Comparison of ENCODE assay signal across 19 cellular contexts in genomic region chrX:64437665-64438064, GRCh38. TPM values are rescaled to one million over a fixed set of nuclear protein-coding genes. Genes with fewer than 3 reads are reported as not detected.
A peak's percentile ranks its signal among the peaks of the same experiment; 100 is the strongest.
DNase-seq lines count a peak whose midpoint lies in the region; ATAC-seq, FAIRE-seq and TF ChIP-seq lines count a peak whose summit lies in the region.
"Had no signal": no experiment of that assay in that cellular context is flagged by ENCODE, and none has a peak within 500 bp of the region (broad histone marks: within the 10 kb centered on the region; RNA-seq: fewer than 3 reads in every experiment).

No MANE protein-coding gene starts in this region.

- intact Hi-C loops in HepG2 (cut with micrococcal nuclease; ENCODE audit: unreplicated experiment) (no loop called here), right lobe of liver (cut with DNase I) (no loop called here), gastrocnemius medialis (cut with DNase I; ENCODE audit: low total_unique reads) (no loop called here)

- ATAC-seq in HepG2: no peak
- no peak for ATAC-seq in right lobe of liver
- no peak for ATAC-seq in gastrocnemius medialis

- H3K36me3 ChIP-seq in HepG2 (replicated peaks in 1 of 2; ENCODE audit: control insufficient read depth in 1 of 2, insufficient read depth in 2 of 2, low read length in 2 of 2): no peaks in the 10 kb centered on the region
- H3K36me3 ChIP-seq in right lobe of liver: no peaks in the 10 kb centered on the region
- H3K36me3 ChIP-seq in gastrocnemius medialis: no peaks in the 10 kb centered on the region
- H3K36me3 ChIP-seq in hepatocyte (replicated peaks; ENCODE audit: insufficient read depth, low read depth): no peaks in the 10 kb centered on the region
- H3K36me3 ChIP-seq: BE2C, HAP-1 had no signal

- DNase-seq in HepG2 (ENCODE audit: low spot score): no peak
- no peak for DNase-seq in right lobe of liver
- DNase-seq in NAMALWA (ENCODE audit: low spot score): peak; percentile 7
- no peak for DNase-seq in endothelial cell (ENCODE audit: low spot score)
- no peak for DNase-seq in gastrocnemius medialis
- DNase-seq in type B pancreatic cell (ENCODE audit: extremely low spot score, unreplicated experiment): no peak
- DNase-seq in hepatocyte (ENCODE audit: low spot score): no peak
- DNase-seq: ACHN; BE2C; C1 segment of cervical spinal cord; CD4-positive, CD25-positive, alpha-beta regulatory T cell; CD8-positive, alpha-beta memory T cell; COR-L47 had no signal

- no peaks in the 10 kb centered on the region for H3K27me3 ChIP-seq in HepG2 (ENCODE audit: control insufficient read depth in 1 of 2, insufficient read depth in 2 of 2, low read length in 2 of 2)
- H3K27me3 ChIP-seq in right lobe of liver: no peaks in the 10 kb centered on the region
- no peaks in the 10 kb centered on the region for H3K27me3 ChIP-seq in gastrocnemius medialis
- H3K27me3 ChIP-seq in hepatocyte: no peaks in the 10 kb centered on the region
- H3K27me3 ChIP-seq: BE2C had no signal

- H3K4me1 Mint-ChIP-seq in endothelial cell (ENCODE audit: unreplicated experiment): peaks cover 7% of the 10 kb centered on the region
- H3K4me1 Mint-ChIP-seq in type B pancreatic cell (ENCODE audit: unreplicated experiment): no peaks in the 10 kb centered on the region
- H3K4me1 Mint-ChIP-seq: CD4-positive, CD25-positive, alpha-beta regulatory T cell; CD8-positive, alpha-beta memory T cell had no signal

- peaks cover 6% of the 10 kb centered on the region for H3K27me3 Mint-ChIP-seq in endothelial cell (ENCODE audit: unreplicated experiment)
- no peaks in the 10 kb centered on the region for H3K27me3 Mint-ChIP-seq in type B pancreatic cell
- H3K27me3 Mint-ChIP-seq: CD4-positive, CD25-positive, alpha-beta regulatory T cell had no signal

- POLR2A ChIA-PET in HepG2 (lab: Yijun Ruan, JAX): no interaction called here

- H3K4me1 ChIP-seq in HepG2 (ENCODE audit: insufficient read depth, low read length) (no peaks in the 10 kb centered on the region), right lobe of liver (no peaks in the 10 kb centered on the region), gastrocnemius medialis (no peaks in the 10 kb centered on the region), hepatocyte (ENCODE audit: insufficient read depth) (no peaks in the 10 kb centered on the region)
- H3K4me1 ChIP-seq: BE2C, HAP-1 had no signal

- H4K20me1 ChIP-seq in HepG2 (ENCODE audit: insufficient read depth, low read length) (no peaks in the 10 kb centered on the region), hepatocyte (ENCODE audit: insufficient read depth, poor library complexity, severe bottlenecking) (no peaks in the 10 kb centered on the region)

- no TSS peak for BruUV-seq in HepG2 (replicated peaks; lab: Mats Ljungman, UMichigan)

- no peak overlapping the region for H2AFZ ChIP-seq in HepG2 (ENCODE audit: low read length)
- H2AFZ ChIP-seq in hepatocyte: no peak overlapping the region

- TF ChIP-seq RAD21 in HepG2 (CRISPR knock-in tag; IDR thresholded peaks at IDR 0.05): no peak

- H3K9me2 ChIP-seq in hepatocyte (replicated peaks; ENCODE audit: insufficient read depth): no peaks in the 10 kb centered on the region

- H3K27ac ChIP-seq in HepG2 (ENCODE audit: extremely low read length, insufficient read depth, low read length) (no peak overlapping the region), right lobe of liver (no peak overlapping the region), gastrocnemius medialis (no peak overlapping the region), hepatocyte (no peak overlapping the region)

- CTCF ChIA-PET in HepG2 (lab: Yijun Ruan, JAX; ENCODE audit: low intra/inter-chr PET ratio, low total read pairs): no interaction called here

- peaks cover 26% of the 10 kb centered on the region; the same call in 1 of the 2 replicates for H3K9me3 ChIP-seq in HepG2 (ENCODE audit: low read length)
- no peaks in the 10 kb centered on the region for H3K9me3 ChIP-seq in right lobe of liver
- no peaks in the 10 kb centered on the region for H3K9me3 ChIP-seq in gastrocnemius medialis
- no peaks in the 10 kb centered on the region for H3K9me3 ChIP-seq in hepatocyte (ENCODE audit: low read depth)
- H3K9me3 ChIP-seq: BE2C, HAP-1 had no signal

- no peak overlapping the region for H3K9ac ChIP-seq in HepG2 (ENCODE audit: insufficient read depth, low read depth, low read length)

- no peak for FAIRE-seq in HepG2 (lab: Jason Lieb, UNC)
- FAIRE-seq: D721Med, G401.6, GM12891, H1 had no signal

- TF ChIP-seq CTCF in HepG2 (CRISPR knock-in tag; IDR thresholded peaks at IDR 0.05) (no peak), right lobe of liver (IDR thresholded peaks at IDR 0.05) (no peak), endothelial cell (IDR thresholded peaks at IDR 0.05; ENCODE audit: unreplicated experiment) (no peak), gastrocnemius medialis (IDR thresholded peaks at IDR 0.05 in 4 of 5, conservative IDR thresholded peaks at IDR 0.05 in 1 of 5) (no peak), type B pancreatic cell (conservative IDR thresholded peaks at IDR 0.05) (no peak), hepatocyte (IDR thresholded peaks at IDR 0.05; ENCODE audit: poor library complexity) (no peak)

- H3K79me2 ChIP-seq in HepG2 (ENCODE audit: insufficient read depth, low read length) (no peaks in the 10 kb centered on the region), hepatocyte (no peaks in the 10 kb centered on the region)

- H3K4me3 Mint-ChIP-seq in endothelial cell (ENCODE audit: unreplicated experiment): peak overlapping the region; percentile 23
- no peak overlapping the region for H3K4me3 Mint-ChIP-seq in type B pancreatic cell
- H3K4me3 Mint-ChIP-seq: CD4-positive, CD25-positive, alpha-beta regulatory T cell; CD8-positive, alpha-beta memory T cell had no signal

- 82% methylated on average over 1 of the region's 1 CpG for WGBS in HepG2 (ENCODE audit: low lambda C conversion rate)
- 80% methylated on average over 1 of the region's 1 CpG for WGBS in right lobe of liver (ENCODE audit: insufficient coverage, low coverage, low lambda C conversion rate, missing lambda C conversion rate)
- WGBS in hepatocyte (ENCODE audit: low lambda C conversion rate, missing lambda C conversion rate): 86% methylated on average over 1 of the region's 1 CpG

- H3K36me3 Mint-ChIP-seq in endothelial cell (ENCODE audit: low read depth, unreplicated experiment): no peaks in the 10 kb centered on the region
- H3K36me3 Mint-ChIP-seq in type B pancreatic cell: no peaks in the 10 kb centered on the region
- H3K36me3 Mint-ChIP-seq: CD4-positive, CD25-positive, alpha-beta regulatory T cell; CD8-positive, alpha-beta memory T cell had no signal

- no peak overlapping the region for H3K4me3 ChIP-seq in HepG2 (replicated peaks in 1 of 3; ENCODE audit: insufficient read depth in 1 of 3, low read depth in 2 of 3, low read length in 3 of 3)
- H3K4me3 ChIP-seq in right lobe of liver: no peak overlapping the region
- no peak overlapping the region for H3K4me3 ChIP-seq in gastrocnemius medialis
- H3K4me3 ChIP-seq in hepatocyte: no peak overlapping the region
- H3K4me3 ChIP-seq: HAP-1 had no signal

- TF ChIP-seq POLR2A in HepG2 (IDR thresholded peaks at IDR 0.05; ENCODE audit: insufficient read depth in 1 of 2, low read depth in 2 of 2, low read length in 2 of 2): no peak
- TF ChIP-seq POLR2A in right lobe of liver (IDR thresholded peaks at IDR 0.05): no peak
- TF ChIP-seq POLR2A in gastrocnemius medialis (IDR thresholded peaks at IDR 0.05): no peak

- in situ Hi-C loops in HepG2 (cut with HindIII; ENCODE audit: extremely low pct_ligation_motif_present, low pct_unique_long_range_greater_than_20kb) (no loop called here), gastrocnemius medialis (cut with MboI; ENCODE audit: low sequenced_read_pairs in 4 of 4) (no loop called here)

- H3K4me2 ChIP-seq in HepG2 (ENCODE audit: low read depth, low read length) (no peak overlapping the region), hepatocyte (no peak overlapping the region)

- peak overlapping the region; percentile 13 for H3K27ac Mint-ChIP-seq in endothelial cell (ENCODE audit: unreplicated experiment)
- no peak overlapping the region for H3K27ac Mint-ChIP-seq in type B pancreatic cell
- H3K27ac Mint-ChIP-seq: CD4-positive, CD25-positive, alpha-beta regulatory T cell; CD8-positive, alpha-beta memory T cell had no signal

- no peak for TF ChIP-seq EP300 in HepG2 (IDR thresholded peaks at IDR 0.05; ENCODE audit: low read depth in 2 of 2, low read length in 2 of 2)
- no peak for TF ChIP-seq EP300 in HepG2 (CRISPR knock-in tag; IDR thresholded peaks at IDR 0.05; ENCODE audit: borderline replicate concordance)

- H3K9me3 Mint-ChIP-seq in endothelial cell (ENCODE audit: unreplicated experiment) (no peaks in the 10 kb centered on the region), type B pancreatic cell (peaks cover 8% of the 10 kb centered on the region)

RNA-seq across cellular contexts. Expression of gene MTMR8, which starts 42.4 kb away (rescaled TPM):
- total RNA-seq in HepG2 (2016; rRNA removed; fragmentation: Illumina TruSeq; extraction: Trizol): 0.14 and 0.31 TPM in 2 replicates
- total RNA-seq in HepG2 (2016; cell fraction: cytosol; rRNA removed; fragmentation: Illumina TruSeq; extraction: Trizol; ENCODE audit: low read depth): 0.26 TPM in 1 of 2 replicates, not detected in the other
- total RNA-seq in HepG2 (2016; cell fraction: insoluble cytoplasmic fraction; rRNA removed; fragmentation: Illumina TruSeq; extraction: Trizol): 0.10 and 0.15 TPM in 2 replicates
- not detected in 2 replicates for total RNA-seq in HepG2 (2016; cell fraction: membrane; rRNA removed; fragmentation: Illumina TruSeq; extraction: Trizol)
- total RNA-seq in HepG2 (2016; cell fraction: nucleus; rRNA removed; fragmentation: Illumina TruSeq; extraction: Trizol): 0.22 and 0.25 TPM in 2 replicates
- not detected in 2 replicates for polyA plus RNA-seq in HepG2 (2011; rRNA removed)
- not detected in 2 replicates for polyA plus RNA-seq in HepG2 (2011; cell fraction: cytosol; rRNA removed)
- not detected in 2 replicates for polyA plus RNA-seq in HepG2 (2011; cell fraction: nucleus; rRNA removed)
- polyA plus RNA-seq in HepG2 (2012): not detected in 2 replicates
- not detected in 2 replicates for polyA plus RNA-seq in HepG2 (2016; cell fraction: cytosol; fragmentation: Illumina TruSeq; extraction: Trizol; ENCODE audit: low read depth)
- 0.22 TPM in 1 of 2 replicates, not detected in the other for polyA plus RNA-seq in HepG2 (2016; cell fraction: insoluble cytoplasmic fraction; fragmentation: Illumina TruSeq; extraction: Trizol; ENCODE audit: low read depth)
- polyA plus RNA-seq in HepG2 (2016; cell fraction: membrane; fragmentation: Illumina TruSeq; extraction: Trizol; ENCODE audit: low read depth): 0.11 TPM in 1 of 2 replicates, not detected in the other
- not detected in 2 replicates for polyA plus RNA-seq in HepG2 (2016; cell fraction: nucleus; fragmentation: Illumina TruSeq; extraction: Trizol; ENCODE audit: insufficient read depth, low read depth)
- polyA minus RNA-seq in HepG2 (2011; rRNA and poly(A)+ RNA removed; ENCODE audit: low replicate concordance): 0.26 TPM in 1 of 2 replicates, not detected in the other
- polyA minus RNA-seq in HepG2 (2011; cell fraction: cytosol; rRNA and poly(A)+ RNA removed): not detected in 2 replicates
- polyA minus RNA-seq in HepG2 (2011; cell fraction: nucleus; rRNA and poly(A)+ RNA removed): 1.1 TPM in 1 of 2 replicates, not detected in the other
- 1 to 10 TPM in 2 of 6 experiments, under 1 TPM in 4; 0.13 to 4.3 (median 0.51) TPM for total RNA-seq in right lobe of liver
- 3.4 TPM for total RNA-seq in endothelial cell (ENCODE audit: unreplicated experiment)
- total RNA-seq in gastrocnemius medialis: 1 to 10 TPM in 1 of 4 donors, under 1 TPM in 3; 0.46 to 1.1 (median 0.92) TPM
- 1.7 and 3.2 TPM in 2 replicates for total RNA-seq in type B pancreatic cell (ENCODE audit: low replicate concordance)
- total RNA-seq in hepatocyte: 1.9 and 2.8 TPM in 2 replicates
- polyA plus RNA-seq in hepatocyte: 1.7 and 1.8 TPM in 2 replicates
- total RNA-seq: A172 had no signal
